Comparison of ENCODE assay signal across 10 cellular contexts in genomic region chr14:22821193-22822016, GRCh38. TPM values are rescaled to one million over a fixed set of nuclear protein-coding genes. Genes with fewer than 3 reads are reported as not detected.
DNase-seq lines count a peak whose midpoint lies in the region; ATAC-seq and TF ChIP-seq lines count a peak whose summit lies in the region.
"Had no signal": no experiment of that assay in that cellular context is flagged by ENCODE, and none has a peak within 500 bp of the region (broad histone marks: within the 10 kb centered on the region; RNA-seq: fewer than 3 reads in every experiment).

No MANE protein-coding gene starts in this region.

- H3K27me3 Mint-ChIP-seq in endothelial cell (ENCODE audit: unreplicated experiment) (peaks cover 17% of the 10 kb centered on the region), osteocyte (ENCODE audit: unreplicated experiment) (no peaks in the 10 kb centered on the region)

- H3K36me3 Mint-ChIP-seq in endothelial cell (ENCODE audit: low read depth, unreplicated experiment) (no peaks in the 10 kb centered on the region), osteocyte (ENCODE audit: unreplicated experiment) (no peaks in the 10 kb centered on the region)

- H3K27ac Mint-ChIP-seq in endothelial cell (ENCODE audit: unreplicated experiment): peak overlapping the region; percentile 31
- peak overlapping the region; percentile 79 for H3K27ac Mint-ChIP-seq in osteocyte (ENCODE audit: unreplicated experiment)

- H3K4me1 Mint-ChIP-seq in endothelial cell (ENCODE audit: unreplicated experiment) (peaks cover 36% of the 10 kb centered on the region), osteocyte (ENCODE audit: unreplicated experiment) (peaks cover 44% of the 10 kb centered on the region)

- H3K9me3 Mint-ChIP-seq in endothelial cell (ENCODE audit: unreplicated experiment) (no peaks in the 10 kb centered on the region), osteocyte (ENCODE audit: unreplicated experiment) (no peaks in the 10 kb centered on the region)

- DNase-seq in DMS79 treated with DMSO at 0.1 percent for 48 hours (lab: John Stamatoyannopoulos, UW) (peak; percentile 32), DMS79 (lab: John Stamatoyannopoulos, UW) (no peak), NCI-H146 (lab: John Stamatoyannopoulos, UW) (peak; percentile 72), endothelial cell (ENCODE audit: low spot score) (no peak), osteocyte (ENCODE audit: extremely low spot score, unreplicated experiment) (no peak)
- DNase-seq: activated gamma-delta T cell, NCI-H526 treated with DMSO at 0.1 percent for 48 hours had no signal

- ATAC-seq in HG02798 (IDR thresholded peaks at IDR 0.05; ENCODE audit: poor library complexity, unreplicated experiment) (no peak), HG02642 (IDR thresholded peaks at IDR 0.05; ENCODE audit: poor library complexity, unreplicated experiment) (no peak), HG03442 (IDR thresholded peaks at IDR 0.05; ENCODE audit: unreplicated experiment) (no peak)

- TF ChIP-seq CTCF in endothelial cell (IDR thresholded peaks at IDR 0.05; ENCODE audit: unreplicated experiment): no peak
- no peak for TF ChIP-seq CTCF in osteocyte (IDR thresholded peaks at IDR 0.05)

- H3K4me3 Mint-ChIP-seq in endothelial cell (ENCODE audit: unreplicated experiment) (peak overlapping the region; percentile 25), osteocyte (ENCODE audit: unreplicated experiment) (no peak overlapping the region)

RNA-seq across cellular contexts. Expression of gene SLC7A7, which starts 6.2 kb away (rescaled TPM):
- total RNA-seq in endothelial cell (ENCODE audit: unreplicated experiment) (15.0 TPM), osteocyte (1.2 and 1.6 TPM in 2 replicates)

RNA-seq across cellular contexts. Expression of gene MRPL52, which starts 8.3 kb away (rescaled TPM):
- total RNA-seq in endothelial cell (ENCODE audit: unreplicated experiment): 126 TPM
- total RNA-seq in osteocyte: 74.3 and 74.7 TPM in 2 replicates

RNA-seq across cellular contexts. Expression of gene MMP14, which starts 15.0 kb away (rescaled TPM):
- total RNA-seq in endothelial cell (ENCODE audit: unreplicated experiment): 819 TPM
- total RNA-seq in osteocyte: 490 and 518 TPM in 2 replicates

RNA-seq across cellular contexts. Expression of gene LRP10, which starts 50.1 kb away (rescaled TPM):
- total RNA-seq in endothelial cell (ENCODE audit: unreplicated experiment) (105 TPM), osteocyte (171 and 182 TPM in 2 replicates)

RNA-seq across cellular contexts. Expression of gene OXA1L, which starts 54.9 kb away (rescaled TPM):
- total RNA-seq in endothelial cell (ENCODE audit: unreplicated experiment) (168 TPM), osteocyte (114 and 122 TPM in 2 replicates)

Comparison
In these comparisons a context has a peak if more than half of its experiments do, and no peak if none do; other contexts are left out.
1. DNase-seq: peak in DMS79 treated with DMSO at 0.1 percent for 48 hours (single experiment) and NCI-H146 (single experiment); none in DMS79 (single experiment), endothelial cell (single experiment) and osteocyte (single experiment).